Comparison of ENCODE assay signal across 8 cellular contexts in the genomic region with DNA sequence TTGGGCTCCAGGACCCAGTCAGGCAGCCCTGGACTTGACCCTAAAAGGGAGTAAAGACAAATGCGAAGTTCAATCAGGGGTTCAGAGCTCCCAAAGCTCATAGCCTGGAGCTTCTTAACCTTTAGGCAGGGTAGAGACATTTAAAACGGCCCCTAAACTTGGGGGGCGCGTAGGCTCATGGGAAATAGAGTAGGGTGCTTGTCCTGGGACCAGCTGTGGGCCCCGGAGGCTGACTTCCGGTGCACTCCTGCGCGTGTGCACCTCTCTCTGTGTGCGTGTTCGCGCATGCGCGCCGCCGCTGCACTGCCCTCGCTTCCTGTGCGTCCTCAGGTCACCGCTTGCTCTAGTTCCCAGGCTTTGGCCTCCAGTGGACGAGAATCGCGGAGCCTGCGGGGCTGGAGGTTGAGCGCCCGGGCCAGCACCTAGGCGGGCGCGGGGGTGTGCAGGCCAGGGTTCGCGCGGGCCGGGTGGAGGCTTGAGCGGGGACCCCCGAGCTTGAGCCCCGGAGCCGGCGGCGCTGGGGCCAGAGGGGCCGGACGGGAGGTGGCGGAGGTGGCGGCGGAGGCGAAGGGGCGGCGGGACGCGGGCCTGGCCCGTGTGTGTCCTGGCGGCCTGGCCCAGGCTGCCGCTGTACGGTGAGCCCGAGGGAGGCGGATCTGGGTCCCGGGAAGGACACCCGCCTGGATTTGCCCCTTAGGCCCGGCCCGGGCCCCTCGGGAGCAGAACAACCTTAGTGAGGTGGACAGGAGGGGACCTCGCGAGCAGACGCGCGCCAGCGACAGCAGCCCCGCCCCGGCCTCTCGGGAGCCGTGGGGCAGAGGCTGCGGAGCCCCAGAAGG. TPM values are rescaled to one million over a fixed set of nuclear protein-coding genes. Genes with fewer than 3 reads are reported as not detected.
DNase-seq lines count a peak whose midpoint lies in the region; TF ChIP-seq lines count a peak whose summit lies in the region.

A gene (plus strand): TSS at position 303 of the 839 bp plus-strand sequence. CDS start 2,217 bp downstream, outside the sequence.

- H3K9ac ChIP-seq in ES-I3 (ENCODE audit: low read depth, low read length), result peak within 1 kb of the TSS; percentile 62
- H3K9ac ChIP-seq in Loucy (ENCODE audit: low read depth, low read length, poor library complexity, severe bottlenecking), result peak within 1 kb of the TSS; percentile 94

- H3K36me3 ChIP-seq in ES-I3 (ENCODE audit: insufficient read depth, low read length) (no peaks in the 10 kb centered on the region), H7 (replicated peaks; ENCODE audit: control insufficient read depth, insufficient read depth, low read length) (peaks cover 2% of the 10 kb centered on the region), Loucy (ENCODE audit: insufficient read depth, low read length) (peaks cover 17% of the 10 kb centered on the region; the same call in 1 of the 2 replicates)

- peak within 1 kb of the TSS; percentile 93 for H3K4me3 Mint-ChIP-seq in nephron progenitor cell
- peak within 1 kb of the TSS; percentile 94 for H3K4me3 Mint-ChIP-seq in stimulated activated naive CD8-positive, alpha-beta T cell treated with anti-CD3 and anti-CD28 coated beads, Interleukin-15, Interleukin-2, amounts not matched to agents 100 ng/mL and 50 ng/mL, for 24 hours

- peak within 1 kb of the TSS; percentile 79 for H3K4me3 ChIP-seq in H7 (ENCODE audit: insufficient read depth, low read depth, low read length)
- peak within 1 kb of the TSS; percentile 97 for H3K4me3 ChIP-seq in Loucy (ENCODE audit: low read length, poor library complexity, severe bottlenecking)

- H3K27ac Mint-ChIP-seq in nephron progenitor cell, result peak within 1 kb of the TSS; percentile 98
- peak within 1 kb of the TSS; percentile 82 for H3K27ac Mint-ChIP-seq in stimulated activated naive CD8-positive, alpha-beta T cell treated with anti-CD3 and anti-CD28 coated beads, Interleukin-15, Interleukin-2, amounts not matched to agents 100 ng/mL and 50 ng/mL, for 24 hours

- peak within 1 kb of the TSS; percentile 76 for H3K4me2 ChIP-seq in Loucy (ENCODE audit: low read depth, low read length, poor library complexity, severe bottlenecking)

- DNase-seq in H7 (peak; percentile 91), SHP77 (lab: John Stamatoyannopoulos, UW) (peak; percentile 99), fibroblast of the conjunctiva (ENCODE audit: low read depth) (peak; percentile 96), nephron progenitor cell (peak; percentile 89)
- DNase-seq in activated effector memory CD4-positive, alpha-beta T cell treated with Interleukin-2 at 50 U/mL for 16 hours, result peak; percentile 84

- H3K79me2 ChIP-seq in Loucy (ENCODE audit: insufficient read depth, low read length), result peaks cover 35% of the 10 kb centered on the region; the same call in 1 of the 2 replicates

- H3K4me1 ChIP-seq in ES-I3 (ENCODE audit: insufficient read depth, low read length) (no peaks in the 10 kb centered on the region), Loucy (ENCODE audit: insufficient read depth, low read length, poor library complexity, severe bottlenecking) (peaks cover 7% of the 10 kb centered on the region)

- no peaks in the 10 kb centered on the region for H3F3A ChIP-seq in Loucy (ENCODE audit: low read depth)

- peaks cover 11% of the 10 kb centered on the region for H4K20me1 ChIP-seq in Loucy (ENCODE audit: insufficient read depth, low read length, poor library complexity, severe bottlenecking)

- peaks cover 11% of the 10 kb centered on the region for H3K4me1 Mint-ChIP-seq in nephron progenitor cell
- H3K4me1 Mint-ChIP-seq in stimulated activated naive CD8-positive, alpha-beta T cell treated with anti-CD3 and anti-CD28 coated beads, Interleukin-15, Interleukin-2, amounts not matched to agents 100 ng/mL and 50 ng/mL, for 24 hours (ENCODE audit: low read depth), result peaks cover 39% of the 10 kb centered on the region

- H3K27me3 Mint-ChIP-seq in nephron progenitor cell (ENCODE audit: low read depth, poor library complexity), result peaks cover 26% of the 10 kb centered on the region
- no peaks in the 10 kb centered on the region for H3K27me3 Mint-ChIP-seq in stimulated activated naive CD8-positive, alpha-beta T cell treated with anti-CD3 and anti-CD28 coated beads, Interleukin-15, Interleukin-2, amounts not matched to agents 100 ng/mL and 50 ng/mL, for 24 hours

- H3K9me3 Mint-ChIP-seq in nephron progenitor cell, result peaks cover 55% of the 10 kb centered on the region
- H3K9me3 Mint-ChIP-seq in stimulated activated naive CD8-positive, alpha-beta T cell treated with anti-CD3 and anti-CD28 coated beads, Interleukin-15, Interleukin-2, amounts not matched to agents 100 ng/mL and 50 ng/mL, for 24 hours, result peaks cover 7% of the 10 kb centered on the region

- H3K9me3 ChIP-seq in ES-I3 (ENCODE audit: control insufficient read depth, insufficient read depth, low read length) (peaks cover 4% of the 10 kb centered on the region), Loucy (ENCODE audit: insufficient read depth, low read depth, low read length) (peaks cover 5% of the 10 kb centered on the region; the same call in 1 of the 2 replicates)

- H2AFZ ChIP-seq in Loucy (ENCODE audit: low read length), result peak within 1 kb of the TSS; percentile 96

- no peaks in the 10 kb centered on the region for H3K9me2 ChIP-seq in Loucy (replicated peaks; ENCODE audit: low read depth, low read length)

- H3K27me3 ChIP-seq in H7 (ENCODE audit: control insufficient read depth, insufficient read depth, low read length) (no peaks in the 10 kb centered on the region), Loucy (ENCODE audit: insufficient read depth, low read length, poor library complexity, severe bottlenecking) (peaks cover 6% of the 10 kb centered on the region)

- peaks cover 62% of the 10 kb centered on the region for H3K36me3 Mint-ChIP-seq in nephron progenitor cell (ENCODE audit: low read depth)
- H3K36me3 Mint-ChIP-seq in stimulated activated naive CD8-positive, alpha-beta T cell treated with anti-CD3 and anti-CD28 coated beads, Interleukin-15, Interleukin-2, amounts not matched to agents 100 ng/mL and 50 ng/mL, for 24 hours (ENCODE audit: low read depth), result peaks cover 34% of the 10 kb centered on the region

- TF ChIP-seq CTCF in Loucy (conservative IDR thresholded peaks at IDR 0.05; ENCODE audit: low read length), result no peak
- no peak for TF ChIP-seq CTCF in nephron progenitor cell (IDR thresholded peaks at IDR 0.05)

RNA-seq across cellular contexts. Expression of the gene that starts here (rescaled TPM):
- 5.8 and 11.3 TPM in 2 replicates for total RNA-seq in H7 (2014; rRNA removed; shearing (Covaris generic))

Comparison
In these comparisons a context has a peak if more than half of its experiments do, and no peak if none do; other contexts are left out.
1. Peak in every context shown above with its lines: DNase-seq and H3K4me3 ChIP-seq.